Comparison of ENCODE assay signal across 9 cellular contexts in the genomic region with DNA sequence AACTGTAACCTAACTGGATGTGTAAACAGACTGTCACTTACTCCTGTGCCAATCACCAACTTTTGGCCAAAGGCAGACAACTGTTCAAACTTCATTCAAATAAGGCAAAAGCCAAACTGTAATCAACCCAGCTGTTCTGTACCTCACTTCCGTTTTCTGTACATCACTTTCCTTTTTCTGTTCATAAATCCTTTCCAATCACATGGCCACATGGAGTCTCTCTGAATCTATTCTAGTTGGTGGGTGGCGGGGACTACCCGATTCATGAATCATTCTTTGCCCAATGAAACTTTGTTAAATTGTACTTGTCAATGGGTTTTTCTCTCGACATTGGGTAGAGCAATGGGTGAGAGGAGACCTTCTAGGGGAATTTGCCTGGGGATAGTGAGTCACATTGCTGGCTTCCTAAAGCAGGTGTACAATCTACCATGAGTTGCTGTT.
DNase-seq lines count a peak whose midpoint lies in the region; ATAC-seq and TF ChIP-seq lines count a peak whose summit lies in the region.
"Had no signal": no experiment of that assay in that cellular context is flagged by ENCODE, and none has a peak within 500 bp of the region (broad histone marks: within the 10 kb centered on the region; RNA-seq: fewer than 3 reads in every experiment).

No MANE protein-coding gene starts in this region.

- DNase-seq in EL (peak; percentile 35), LHCN-M2 (ENCODE audit: low read depth) (peak; percentile 44), esophagus muscularis mucosa (ENCODE audit: extremely low spot score) (no peak), KG1 (lab: John Stamatoyannopoulos, UW) (no peak), 8988T (no peak), NCI-H1105 treated with DMSO at 0.1 percent for 48 hours (lab: John Stamatoyannopoulos, UW) (no peak)
- DNase-seq: CD8-positive, alpha-beta memory T cell had no signal

- H3K36me3 ChIP-seq in esophagus muscularis mucosa, result no peaks in the 10 kb centered on the region

- H3K9me3 ChIP-seq in esophagus muscularis mucosa, result no peaks in the 10 kb centered on the region

- no peak for TF ChIP-seq CTCF in esophagus muscularis mucosa (IDR thresholded peaks at IDR 0.05)

- 76% methylated on average over 4 of the region's 4 CpGs for WGBS in esophagus muscularis mucosa

- TF ChIP-seq EP300 in esophagus muscularis mucosa (IDR thresholded peaks at IDR 0.05), result no peak

- ATAC-seq in GM21423 (IDR thresholded peaks at IDR 0.05; ENCODE audit: unreplicated experiment) (peak; percentile 74), GM19328 (IDR thresholded peaks at IDR 0.05; ENCODE audit: unreplicated experiment) (no peak)

- intact Hi-C loops in esophagus muscularis mucosa (cut with DNase I), result no loop called here

- H3K4me1 ChIP-seq in esophagus muscularis mucosa, result peaks cover 22 to 44% (median 37%) of the 10 kb centered on the region in 4 donors

- no peaks in the 10 kb centered on the region for H3K27me3 ChIP-seq in esophagus muscularis mucosa

- H3K4me3 ChIP-seq in esophagus muscularis mucosa, result no peak overlapping the region

- peak overlapping the region in 3 of 4 donors; percentile 31 to 41 (median 40) for H3K27ac ChIP-seq in esophagus muscularis mucosa (replicated peaks in 1 of 4)

- TF ChIP-seq POLR2A in esophagus muscularis mucosa (IDR thresholded peaks at IDR 0.05; ENCODE audit: low read depth), result no peak

Comparison
In these comparisons a context has a peak if more than half of its experiments do, and no peak if none do; other contexts are left out.
1. DNase-seq: peak in EL (single experiment) and LHCN-M2 (single experiment); none in esophagus muscularis mucosa (single experiment), KG1 (single experiment), 8988T (single experiment) and NCI-H1105 treated with DMSO at 0.1 percent for 48 hours (single experiment).